In the genomic region with DNA sequence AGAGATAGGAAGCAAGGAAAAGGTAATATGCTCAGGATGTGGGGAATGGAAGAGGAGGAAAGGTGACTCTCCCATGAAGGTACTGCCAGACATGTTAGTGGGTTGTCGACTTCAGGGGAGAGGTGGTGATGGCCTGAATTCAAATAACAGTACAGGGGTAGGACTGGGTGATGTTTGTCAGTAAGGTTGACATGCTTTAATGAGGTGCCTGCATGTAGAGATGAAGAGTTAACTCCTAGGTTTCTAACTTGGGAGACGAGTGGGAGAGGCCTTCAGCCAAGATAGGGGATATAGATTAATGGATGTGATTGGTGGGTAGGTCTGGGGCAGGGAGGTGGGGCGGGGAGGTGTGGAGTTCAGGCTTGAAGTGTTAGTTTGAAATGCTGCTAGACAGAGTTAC, we compare ENCODE assay signal across 1 cellular context.
TF ChIP-seq lines count a peak whose summit lies in the region.

No MANE protein-coding gene starts in this region.

TF ChIP-seq in neural cell, 6 proteins besides CTCF, POLR2A, EP300 and RAD21:
- TF ChIP-seq SMC3 (conservative IDR thresholded peaks at IDR 0.05; ENCODE audit: poor library complexity): no peak
- TF ChIP-seq POLR2AphosphoS5 (IDR thresholded peaks at IDR 0.05): no peak
- TF ChIP-seq EZH2 (IDR thresholded peaks at IDR 0.05; ENCODE audit: borderline replicate concordance, insufficient read depth, low read length, poor library complexity, severe bottlenecking): no peak
- TF ChIP-seq, protein P1, sequence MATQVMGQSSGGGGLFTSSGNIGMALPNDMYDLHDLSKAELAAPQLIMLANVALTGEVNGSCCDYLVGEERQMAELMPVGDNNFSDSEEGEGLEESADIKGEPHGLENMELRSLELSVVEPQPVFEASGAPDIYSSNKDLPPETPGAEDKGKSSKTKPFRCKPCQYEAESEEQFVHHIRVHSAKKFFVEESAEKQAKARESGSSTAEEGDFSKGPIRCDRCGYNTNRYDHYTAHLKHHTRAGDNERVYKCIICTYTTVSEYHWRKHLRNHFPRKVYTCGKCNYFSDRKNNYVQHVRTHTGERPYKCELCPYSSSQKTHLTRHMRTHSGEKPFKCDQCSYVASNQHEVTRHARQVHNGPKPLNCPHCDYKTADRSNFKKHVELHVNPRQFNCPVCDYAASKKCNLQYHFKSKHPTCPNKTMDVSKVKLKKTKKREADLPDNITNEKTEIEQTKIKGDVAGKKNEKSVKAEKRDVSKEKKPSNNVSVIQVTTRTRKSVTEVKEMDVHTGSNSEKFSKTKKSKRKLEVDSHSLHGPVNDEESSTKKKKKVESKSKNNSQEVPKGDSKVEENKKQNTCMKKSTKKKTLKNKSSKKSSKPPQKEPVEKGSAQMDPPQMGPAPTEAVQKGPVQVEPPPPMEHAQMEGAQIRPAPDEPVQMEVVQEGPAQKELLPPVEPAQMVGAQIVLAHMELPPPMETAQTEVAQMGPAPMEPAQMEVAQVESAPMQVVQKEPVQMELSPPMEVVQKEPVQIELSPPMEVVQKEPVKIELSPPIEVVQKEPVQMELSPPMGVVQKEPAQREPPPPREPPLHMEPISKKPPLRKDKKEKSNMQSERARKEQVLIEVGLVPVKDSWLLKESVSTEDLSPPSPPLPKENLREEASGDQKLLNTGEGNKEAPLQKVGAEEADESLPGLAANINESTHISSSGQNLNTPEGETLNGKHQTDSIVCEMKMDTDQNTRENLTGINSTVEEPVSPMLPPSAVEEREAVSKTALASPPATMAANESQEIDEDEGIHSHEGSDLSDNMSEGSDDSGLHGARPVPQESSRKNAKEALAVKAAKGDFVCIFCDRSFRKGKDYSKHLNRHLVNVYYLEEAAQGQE (IDR thresholded peaks at IDR 0.05; ENCODE audit: borderline replicate concordance): no peak
- TF ChIP-seq TAF1 (IDR thresholded peaks at IDR 0.05; ENCODE audit: low read depth): no peak
- TF ChIP-seq MXI1 (conservative IDR thresholded peaks at IDR 0.05; ENCODE audit: poor library complexity, severe bottlenecking): no peak
